In genomic region chr3:72270072-72270611, GRCh38 we compare ENCODE assay signal across 1 cellular context.
TF ChIP-seq lines count a peak whose summit lies in the region.

No MANE protein-coding gene starts in this region.

TF ChIP-seq in K562, 482 proteins besides CTCF, POLR2A, EP300 and RAD21 (continued from another document and continues in another):
- TF ChIP-seq RERE (CRISPR knock-in tag; IDR thresholded peaks at IDR 0.05; ENCODE audit: borderline replicate concordance) (no peak), FOXA1 (IDR thresholded peaks at IDR 0.05; ENCODE audit: borderline replicate concordance) (no peak), PBX2 (CRISPR knock-in tag; IDR thresholded peaks at IDR 0.05; ENCODE audit: low read depth) (no peak), PBX2 (tag; conservative IDR thresholded peaks at IDR 0.05; ENCODE audit: low read depth) (peak; percentile 36), ELK3 (CRISPR knock-in tag; IDR thresholded peaks at IDR 0.05) (no peak), MBD2 (IDR thresholded peaks at IDR 0.05; ENCODE audit: borderline replicate concordance, low read depth) (no peak), ZNF75A (CRISPR knock-in tag; IDR thresholded peaks at IDR 0.05) (no peak), ZFP91 (CRISPR knock-in tag; IDR thresholded peaks at IDR 0.05) (no peak), MYC (IDR thresholded peaks at IDR 0.05; ENCODE audit: low read depth, low read length) (peak; percentile 57; the same call in 1 of the 2 replicates), MYC (CRISPR knock-in tag; IDR thresholded peaks at IDR 0.05; ENCODE audit: borderline replicate concordance, low read depth) (no peak), KAT7 (CRISPR knock-in tag; IDR thresholded peaks at IDR 0.05; ENCODE audit: borderline replicate concordance) (no peak), KAT8 (IDR thresholded peaks at IDR 0.05; ENCODE audit: low read depth) (no peak), ATF4 (CRISPR knock-in tag; IDR thresholded peaks at IDR 0.05) (peak; percentile 97), MEF2D (tag; conservative IDR thresholded peaks at IDR 0.05; ENCODE audit: low read depth) (peak; percentile 62; the same call in 1 of the 2 replicates), ETS2 (tag; IDR thresholded peaks at IDR 0.05; ENCODE audit: borderline replicate concordance, poor library complexity, severe bottlenecking) (no peak), ZSCAN29 (IDR thresholded peaks at IDR 0.05) (no peak), E2F6 (IDR thresholded peaks at IDR 0.05; ENCODE audit: borderline replicate concordance in 1 of 2, extremely low read depth in 1 of 2, insufficient read depth in 1 of 2, insufficient read length in 1 of 2, low read depth in 1 of 2, low read length in 1 of 2, poor library complexity in 1 of 2, severe bottlenecking in 1 of 2) (no peak), BMI1 (IDR thresholded peaks at IDR 0.05; ENCODE audit: low read length) (no peak), GABPA (tag; conservative IDR thresholded peaks at IDR 0.05; ENCODE audit: low read depth) (no peak), BRF1 (IDR thresholded peaks at IDR 0.05; ENCODE audit: borderline replicate concordance, extremely low read depth, insufficient read length) (no peak), HCFC1 (IDR thresholded peaks at IDR 0.05; ENCODE audit: low read depth, low read length) (no peak), TRIM24 (IDR thresholded peaks at IDR 0.05) (peak; percentile 74 to 82), TCF3 (CRISPR knock-in tag; IDR thresholded peaks at IDR 0.05) (peak; percentile 51), PKNOX1 (IDR thresholded peaks at IDR 0.05) (peak; percentile 76), ZNF77 (CRISPR knock-in tag; IDR thresholded peaks at IDR 0.05) (no peak), MBD1 (CRISPR knock-in tag; IDR thresholded peaks at IDR 0.05) (no peak), NCOA6 (IDR thresholded peaks at IDR 0.05) (no peak), CCAR2 (IDR thresholded peaks at IDR 0.05; ENCODE audit: low read depth, low read length) (no peak), RBM14 (IDR thresholded peaks at IDR 0.05; ENCODE audit: borderline replicate concordance, insufficient read depth, low read depth, low read length) (no peak), HEY1 (CRISPR knock-in tag; IDR thresholded peaks at IDR 0.05; ENCODE audit: borderline replicate concordance) (no peak), ZNF431 (CRISPR knock-in tag; IDR thresholded peaks at IDR 0.05) (no peak), DDX20 (tag; IDR thresholded peaks at IDR 0.05; ENCODE audit: low read depth) (no peak), SMAD2 (IDR thresholded peaks at IDR 0.05; ENCODE audit: low read depth, low read length) (no peak), KDM1A (IDR thresholded peaks at IDR 0.05) (peak; percentile 64 to 73), ZNF347 (CRISPR knock-in tag; IDR thresholded peaks at IDR 0.05; ENCODE audit: low read depth) (no peak), GTF2A2 (tag; IDR thresholded peaks at IDR 0.05) (no peak), SP2 (IDR thresholded peaks at IDR 0.05; ENCODE audit: extremely low read depth, low read depth, low read length, poor library complexity, severe bottlenecking) (no peak), HNRNPL (IDR thresholded peaks at IDR 0.05; ENCODE audit: low read depth, low read length) (no peak), ZNF124 (CRISPR knock-in tag; IDR thresholded peaks at IDR 0.05) (no peak), CHD1 (IDR thresholded peaks at IDR 0.05; ENCODE audit: low read length) (no peak), DNMT1 (IDR thresholded peaks at IDR 0.05) (no peak), NR2C2 (CRISPR knock-in tag; IDR thresholded peaks at IDR 0.05) (no peak), NR2C2 (tag; IDR thresholded peaks at IDR 0.05) (peak; percentile 88), KLF16 (IDR thresholded peaks at IDR 0.05) (no peak), DIDO1 (tag; IDR thresholded peaks at IDR 0.05; ENCODE audit: low read depth) (no peak), CXXC5 (CRISPR knock-in tag; IDR thresholded peaks at IDR 0.05) (0 out of 2 replicates have a peak, but pooled peaks have one; percentile 27), ZBTB1 (CRISPR knock-in tag; IDR thresholded peaks at IDR 0.05; ENCODE audit: borderline replicate concordance, low read depth) (no peak), ZNF57 (CRISPR knock-in tag; IDR thresholded peaks at IDR 0.05) (no peak), ZNF639 (CRISPR knock-in tag; conservative IDR thresholded peaks at IDR 0.05 in 1 of 2, IDR thresholded peaks at IDR 0.05 in 1 of 2) (0 out of 4 replicates have a peak, but pooled peaks of 1 of the 2 experiments have one; percentile 48), SMARCC2 (IDR thresholded peaks at IDR 0.05; ENCODE audit: low read depth) (0 out of 2 replicates have a peak, but pooled peaks have one; percentile 37), ZNF830 (CRISPR knock-in tag; IDR thresholded peaks at IDR 0.05) (no peak), TAF7 (tag; IDR thresholded peaks at IDR 0.05) (no peak), ZKSCAN8 (CRISPR knock-in tag; IDR thresholded peaks at IDR 0.05) (no peak)
